Comparison of ENCODE assay signal across 1 cellular context in genomic region chr19:10835754-10836477, GRCh38.
TF ChIP-seq lines count a peak whose summit lies in the region.

TMED1 (minus strand) TSS chr19:10836212; CDS start chr19:10836191, 21 bp downstream.

TF ChIP-seq in HepG2, 621 proteins besides CTCF, POLR2A, EP300 and RAD21 (continued from another document and continues in another):
- TF ChIP-seq ZBTB14 (CRISPR knock-in tag; IDR thresholded peaks at IDR 0.05) (no peak), ZNF274 (CRISPR knock-in tag; IDR thresholded peaks at IDR 0.05) (peak; percentile 57; the same call in 1 of the 2 replicates), ZBTB21 (CRISPR knock-in tag; IDR thresholded peaks at IDR 0.05) (no peak), CBX5 (CRISPR knock-in tag; IDR thresholded peaks at IDR 0.05; ENCODE audit: borderline replicate concordance) (no peak), CREM (IDR thresholded peaks at IDR 0.05) (peak; percentile 64; the same call in 1 of the 2 replicates), CREM (CRISPR knock-in tag; IDR thresholded peaks at IDR 0.05) (no peak), ZNF407 (CRISPR knock-in tag; IDR thresholded peaks at IDR 0.05; ENCODE audit: not compliant biosample characterization) (no peak), ZNF646 (CRISPR knock-in tag; IDR thresholded peaks at IDR 0.05) (no peak), CREB1 (IDR thresholded peaks at IDR 0.05) (no peak), CREB1 (CRISPR knock-in tag; IDR thresholded peaks at IDR 0.05) (no peak), ATRX (CRISPR knock-in tag; IDR thresholded peaks at IDR 0.05; ENCODE audit: borderline replicate concordance) (no peak), ZFP90 (CRISPR knock-in tag; IDR thresholded peaks at IDR 0.05; ENCODE audit: borderline replicate concordance) (no peak), RCOR2 (CRISPR knock-in tag; IDR thresholded peaks at IDR 0.05) (no peak), ZNF180 (CRISPR knock-in tag; IDR thresholded peaks at IDR 0.05; ENCODE audit: borderline replicate concordance, low read depth) (no peak), CENPT (CRISPR knock-in tag; IDR thresholded peaks at IDR 0.05; ENCODE audit: low read depth) (no peak), BRD4 (CRISPR knock-in tag; IDR thresholded peaks at IDR 0.05) (no peak), E2F5 (CRISPR knock-in tag; conservative IDR thresholded peaks at IDR 0.05) (no peak), ZNF276 (CRISPR knock-in tag; IDR thresholded peaks at IDR 0.05; ENCODE audit: low read depth) (peak; percentile 63; the same call in 1 of the 2 replicates), ZNF720 (CRISPR knock-in tag; IDR thresholded peaks at IDR 0.05) (no peak), TBP (CRISPR knock-in tag; IDR thresholded peaks at IDR 0.05) (no peak), ZFP37 (CRISPR knock-in tag; IDR thresholded peaks at IDR 0.05; ENCODE audit: borderline replicate concordance) (no peak), SP140L (CRISPR knock-in tag; IDR thresholded peaks at IDR 0.05; ENCODE audit: borderline replicate concordance) (0 out of 2 replicates have a peak, but pooled peaks have one; percentile 36), ELF4 (CRISPR knock-in tag; IDR thresholded peaks at IDR 0.05; ENCODE audit: borderline replicate concordance) (no peak), MXI1 (IDR thresholded peaks at IDR 0.05; ENCODE audit: borderline replicate concordance, low read depth, low read length) (0 out of 3 replicates have a peak, but pooled peaks have one; percentile 8), ZNF326 (CRISPR knock-in tag; IDR thresholded peaks at IDR 0.05; ENCODE audit: borderline replicate concordance) (0 out of 2 replicates have a peak, but pooled peaks have one; percentile 70), THAP9 (CRISPR knock-in tag; IDR thresholded peaks at IDR 0.05; ENCODE audit: borderline replicate concordance) (peak; percentile 82), CSRNP1 (CRISPR knock-in tag; IDR thresholded peaks at IDR 0.05) (no peak), ZNF354B (CRISPR knock-in tag; IDR thresholded peaks at IDR 0.05) (no peak), ZNF530 (CRISPR knock-in tag; IDR thresholded peaks at IDR 0.05; ENCODE audit: low read depth) (no peak), ISX (CRISPR knock-in tag; conservative IDR thresholded peaks at IDR 0.05) (no peak), ZNF335 (CRISPR knock-in tag; IDR thresholded peaks at IDR 0.05) (peak; percentile 100), POLR2G (IDR thresholded peaks at IDR 0.05; ENCODE audit: low read depth, low read length) (peak; percentile 76)
